ENCODE assay signal across 17 cellular contexts in the genomic region with DNA sequence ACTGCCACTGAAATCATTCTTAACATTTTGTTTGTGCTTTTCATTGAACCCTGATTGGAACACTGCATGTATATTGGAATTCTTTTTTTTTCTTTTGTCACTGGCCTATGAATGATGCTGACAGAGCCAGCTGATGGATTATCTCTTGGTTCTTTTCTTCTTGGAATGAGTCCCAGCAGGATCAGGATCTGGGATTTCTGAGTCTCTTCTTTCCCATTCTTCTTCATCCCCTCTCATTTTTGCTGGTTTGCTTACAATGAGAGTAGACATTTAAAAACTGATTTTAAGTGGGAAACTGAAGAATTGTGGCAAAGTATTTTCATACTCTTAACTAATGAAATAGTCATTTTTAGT. TPM values are rescaled to one million over a fixed set of nuclear protein-coding genes. Genes with fewer than 3 reads are reported as not detected.
DNase-seq lines count a peak whose midpoint lies in the region; ATAC-seq and TF ChIP-seq lines count a peak whose summit lies in the region.
"Had no signal": no experiment of that assay in that cellular context is flagged by ENCODE, and none has a peak within 500 bp of the region (broad histone marks: within the 10 kb centered on the region; RNA-seq: fewer than 3 reads in every experiment).

No MANE protein-coding gene starts in this region.

- TF ChIP-seq CTCF in esophagus muscularis mucosa (IDR thresholded peaks at IDR 0.05) (no peak), parathyroid adenoma (IDR thresholded peaks at IDR 0.05) (no peak), gastrocnemius medialis (IDR thresholded peaks at IDR 0.05 in 4 of 5, conservative IDR thresholded peaks at IDR 0.05 in 1 of 5) (no peak)

- TF ChIP-seq EP300 in esophagus muscularis mucosa (IDR thresholded peaks at IDR 0.05), result no peak

- no peak for ATAC-seq in gastrocnemius medialis
- ATAC-seq: Right ventricle myocardium inferior had no signal

- no peak overlapping the region for H3K9ac ChIP-seq in HUES64 (ENCODE audit: low read depth, low read length)
- H3K9ac ChIP-seq in parathyroid adenoma, result no peak overlapping the region

- H3K27ac ChIP-seq in HUES64 (ENCODE audit: low read depth, low read length) (0 out of 2 replicates have a peak overlapping the region, but pooled peaks have one; percentile 5), esophagus muscularis mucosa (replicated peaks in 1 of 4) (peak overlapping the region in 3 of 4 donors; percentile 5 to 42 (median 30)), parathyroid adenoma (peak overlapping the region; percentile 54), gastrocnemius medialis (peak overlapping the region in 2 of 4 donors; percentile 6 to 68)
- H3K27ac ChIP-seq: HL-60 had no signal

- DNase-seq in D341Med (ENCODE audit: low spot score) (peak; percentile 56), esophagus muscularis mucosa (ENCODE audit: extremely low spot score) (peak; percentile 5), gastrocnemius medialis (no peak), activated gamma-delta T cell treated with Interleukin-2 at 50 U/mL for 16 hours (no peak)
- no peak for DNase-seq in stimulated activated CD4-positive, alpha-beta T cell treated with anti-CD3 and anti-CD28 coated beads, Interleukin-4, amount 100 ng/mL, for 1 hour
- DNase-seq: C1 segment of cervical spinal cord, H7, IMR-90, Kasumi-1, NCI-H1105, NCI-H2081, NCI-H2171 treated with DMSO at 0.1 percent for 48 hours, NCI-H446 treated with DMSO at 0.1 percent for 48 hours had no signal

- TF ChIP-seq POLR2A in esophagus muscularis mucosa (IDR thresholded peaks at IDR 0.05; ENCODE audit: low read depth), result no peak
- TF ChIP-seq POLR2A in gastrocnemius medialis (IDR thresholded peaks at IDR 0.05), result no peak

- H3K4me3 ChIP-seq in HUES64 (ENCODE audit: low read length) (no peak overlapping the region), esophagus muscularis mucosa (no peak overlapping the region), parathyroid adenoma (ENCODE audit: low read depth, low read length) (no peak overlapping the region), gastrocnemius medialis (no peak overlapping the region)

- H3K79me2 ChIP-seq in parathyroid adenoma, result peaks cover 10% of the 10 kb centered on the region

- no peaks in the 10 kb centered on the region for H3K27me3 ChIP-seq in HUES64 (ENCODE audit: insufficient read depth, low read length)
- H3K27me3 ChIP-seq in esophagus muscularis mucosa, result no peaks in the 10 kb centered on the region
- H3K27me3 ChIP-seq in parathyroid adenoma (ENCODE audit: control insufficient read depth, insufficient read depth, low read length), result no peaks in the 10 kb centered on the region
- H3K27me3 ChIP-seq in gastrocnemius medialis, result no peaks in the 10 kb centered on the region

- H3K4me2 ChIP-seq in parathyroid adenoma (ENCODE audit: low read length), result peak overlapping the region; percentile 9

- H2AFZ ChIP-seq in parathyroid adenoma, result no peak overlapping the region

- H3K4me1 ChIP-seq in HUES64 (ENCODE audit: insufficient read depth, low read length), result peaks cover 65% of the 10 kb centered on the region
- H3K4me1 ChIP-seq in esophagus muscularis mucosa, result peaks cover 40 to 97% (median 87%) of the 10 kb centered on the region in 4 donors
- peaks cover 36% of the 10 kb centered on the region for H3K4me1 ChIP-seq in parathyroid adenoma
- H3K4me1 ChIP-seq in gastrocnemius medialis, result peaks cover 67 to 70% of the 10 kb centered on the region in 2 donors

- intact Hi-C loops in esophagus muscularis mucosa (cut with DNase I) (loop anchor here (5.0 kb wide), 1 partner anchor 45 kb away; no protein-coding TSS in a partner anchor), gastrocnemius medialis (cut with DNase I; ENCODE audit: low total_unique reads) (no loop called here)

- no peaks in the 10 kb centered on the region for H3K9me3 ChIP-seq in HUES64 (ENCODE audit: insufficient read depth, low read depth, low read length)
- H3K9me3 ChIP-seq in esophagus muscularis mucosa, result no peaks in the 10 kb centered on the region
- no peaks in the 10 kb centered on the region for H3K9me3 ChIP-seq in parathyroid adenoma (ENCODE audit: control insufficient read depth, low read length)
- H3K9me3 ChIP-seq in gastrocnemius medialis, result no peaks in the 10 kb centered on the region

- no peaks in the 10 kb centered on the region for H3K36me3 ChIP-seq in HUES64 (ENCODE audit: insufficient read depth, low read length)
- peaks cover 0 to 6% (median 0%) of the 10 kb centered on the region in 4 donors for H3K36me3 ChIP-seq in esophagus muscularis mucosa
- no peaks in the 10 kb centered on the region for H3K36me3 ChIP-seq in parathyroid adenoma (ENCODE audit: control insufficient read depth, insufficient read depth, low read length)
- no peaks in the 10 kb centered on the region for H3K36me3 ChIP-seq in gastrocnemius medialis

- in situ Hi-C loops in gastrocnemius medialis (cut with MboI; ENCODE audit: low sequenced_read_pairs in 4 of 4), result no loop called here

RNA-seq across cellular contexts. Expression of a gene that starts 9.0 kb away (rescaled TPM):
- polyA plus RNA-seq in HUES64 (2013, experiment 1 of 2), result 26.5 TPM
- polyA plus RNA-seq in HUES64 (2013, experiment 2 of 2), result 25.7 TPM
- total RNA-seq in esophagus muscularis mucosa (10 to 100 TPM; 36.0 to 70.6 (median 51.9) TPM), gastrocnemius medialis (10 to 100 TPM; 13.6 to 23.7 (median 18.4) TPM)

Comparison
In these comparisons a context has a peak if more than half of its experiments do, and no peak if none do; other contexts are left out.
1. DNase-seq: peak in D341Med (single experiment) and esophagus muscularis mucosa (single experiment); none in gastrocnemius medialis (0 of 2), activated gamma-delta T cell treated with Interleukin-2 at 50 U/mL for 16 hours (single experiment) and stimulated activated CD4-positive, alpha-beta T cell treated with anti-CD3 and anti-CD28 coated beads, Interleukin-4, amount 100 ng/mL, for 1 hour (single experiment).